Comparison of ENCODE assay signal across 10 cellular contexts in the genomic region with DNA sequence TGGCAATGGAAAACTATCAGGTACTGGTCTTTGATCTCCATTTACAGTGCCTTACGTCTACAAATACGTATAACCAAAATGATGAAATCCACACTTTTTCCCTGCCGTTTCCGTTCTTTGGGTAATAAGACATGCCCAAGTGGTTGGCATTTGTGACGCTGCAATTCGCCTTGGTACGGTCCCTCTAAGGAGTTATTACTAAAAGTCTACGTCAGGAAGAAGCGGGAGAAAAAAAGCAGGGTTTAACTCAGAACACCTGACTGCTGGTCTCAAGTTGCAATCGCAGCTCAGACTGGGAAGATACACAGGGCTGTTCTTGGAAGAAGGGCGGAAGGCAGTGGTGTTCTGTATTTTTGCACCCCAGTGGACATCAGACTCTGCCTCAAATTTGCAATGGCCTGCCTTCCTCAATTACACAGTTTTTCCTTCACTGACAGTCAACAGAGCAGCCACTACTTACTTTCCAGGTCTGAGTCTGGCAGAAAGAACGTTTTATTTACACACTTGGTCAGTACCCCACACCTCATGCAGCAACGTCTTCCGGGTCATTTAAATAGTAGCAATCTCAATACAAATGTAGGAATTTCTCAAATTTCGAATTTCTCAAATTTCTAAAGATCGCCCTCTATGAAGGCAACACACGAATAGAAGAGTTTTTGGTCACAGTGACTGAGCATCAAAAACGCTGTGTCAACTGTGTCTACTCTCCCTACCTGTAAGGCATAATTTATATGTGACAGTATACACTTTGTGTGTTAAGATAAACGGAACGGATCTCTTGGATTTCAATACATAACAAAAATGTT. TPM values are rescaled to one million over a fixed set of nuclear protein-coding genes. Genes with fewer than 3 reads are reported as not detected.
DNase-seq lines count a peak whose midpoint lies in the region; ATAC-seq and TF ChIP-seq lines count a peak whose summit lies in the region.
"Had no signal": no experiment of that assay in that cellular context is flagged by ENCODE, and none has a peak within 500 bp of the region (broad histone marks: within the 10 kb centered on the region; RNA-seq: fewer than 3 reads in every experiment).

No MANE protein-coding gene starts in this region.

- H3K36me3 Mint-ChIP-seq in endothelial cell (ENCODE audit: low read depth, unreplicated experiment), result no peaks in the 10 kb centered on the region
- no peaks in the 10 kb centered on the region for H3K36me3 Mint-ChIP-seq in activated CD8-positive, alpha-beta memory T cell treated with anti-CD3 and anti-CD28 coated beads, Interleukin-2, amount 10 ng/mL, durations not matched to agents 7 days and 5 days

- DNase-seq in GM12864 (ENCODE audit: low read depth) (no peak), NCI-H2029 treated with DMSO at 0.1 percent for 48 hours (lab: John Stamatoyannopoulos, UW) (peak; percentile 47), endothelial cell (ENCODE audit: low spot score) (no peak), myocyte (ENCODE audit: low read depth) (peak; percentile 23), T-helper 1 cell (no peak), NCI-H2227 treated with DMSO at 0.1 percent for 48 hours (lab: John Stamatoyannopoulos, UW) (no peak), NCI-H524 (lab: John Stamatoyannopoulos, UW) (no peak)
- DNase-seq in activated CD8-positive, alpha-beta memory T cell treated with anti-CD3 and anti-CD28 coated beads, Interleukin-2, amount 10 ng/mL, durations not matched to agents 7 days and 5 days, result no peak
- DNase-seq: stimulated activated CD4-positive, alpha-beta T cell treated with anti-CD3 and anti-CD28 coated beads, Interleukin-4, amount 100 ng/mL, for 4 hours; uterus had no signal

- H3K4me1 Mint-ChIP-seq in endothelial cell (ENCODE audit: unreplicated experiment), result peaks cover 10% of the 10 kb centered on the region
- peaks cover 3% of the 10 kb centered on the region for H3K4me1 Mint-ChIP-seq in activated CD8-positive, alpha-beta memory T cell treated with anti-CD3 and anti-CD28 coated beads, Interleukin-2, amount 10 ng/mL, durations not matched to agents 7 days and 5 days

- no peaks in the 10 kb centered on the region for H3K9me3 Mint-ChIP-seq in endothelial cell (ENCODE audit: unreplicated experiment)
- H3K9me3 Mint-ChIP-seq in activated CD8-positive, alpha-beta memory T cell treated with anti-CD3 and anti-CD28 coated beads, Interleukin-2, amount 10 ng/mL, durations not matched to agents 7 days and 5 days (ENCODE audit: low read depth), result no peaks in the 10 kb centered on the region

- no peak overlapping the region for H3K27ac Mint-ChIP-seq in endothelial cell (ENCODE audit: unreplicated experiment)
- H3K27ac Mint-ChIP-seq in activated CD8-positive, alpha-beta memory T cell treated with anti-CD3 and anti-CD28 coated beads, Interleukin-2, amount 10 ng/mL, durations not matched to agents 7 days and 5 days, result no peak overlapping the region

- H3K27me3 Mint-ChIP-seq in endothelial cell (ENCODE audit: unreplicated experiment), result peaks cover 13% of the 10 kb centered on the region
- peaks cover 25% of the 10 kb centered on the region for H3K27me3 Mint-ChIP-seq in activated CD8-positive, alpha-beta memory T cell treated with anti-CD3 and anti-CD28 coated beads, Interleukin-2, amount 10 ng/mL, durations not matched to agents 7 days and 5 days

- CTCF ChIA-PET in activated CD8-positive, alpha-beta memory T cell treated with anti-CD3 and anti-CD28 coated beads, Interleukin-2, amount 10 ng/mL, durations not matched to agents 7 days and 5 days (lab: Charles Lee), result interaction anchor here (1.1 kb wide), 2 partner anchors 11 to 23 kb away, joined by 3 read pairs; no protein-coding TSS in a partner anchor

- peak overlapping the region; percentile 92 for H3K4me3 ChIP-seq in GM12864 (ENCODE audit: low read depth, low read length)
- H3K4me3 ChIP-seq: uterus had no signal

- TF ChIP-seq CTCF in GM12864 (IDR thresholded peaks at IDR 0.05; ENCODE audit: low read depth, low read length, missing control alignments) (no peak), endothelial cell (IDR thresholded peaks at IDR 0.05; ENCODE audit: unreplicated experiment) (no peak)

- no peak for ATAC-seq in activated CD8-positive, alpha-beta memory T cell treated with anti-CD3 and anti-CD28 coated beads, Interleukin-2, amount 10 ng/mL, durations not matched to agents 7 days and 5 days

- H3K4me3 Mint-ChIP-seq in endothelial cell (ENCODE audit: unreplicated experiment), result peak overlapping the region; percentile 4
- H3K4me3 Mint-ChIP-seq in activated CD8-positive, alpha-beta memory T cell treated with anti-CD3 and anti-CD28 coated beads, Interleukin-2, amount 10 ng/mL, durations not matched to agents 7 days and 5 days, result no peak overlapping the region

RNA-seq across cellular contexts. Expression of gene BAIAP2L1, which starts 2.1 kb away (rescaled TPM):
- total RNA-seq in endothelial cell (ENCODE audit: unreplicated experiment) (20.6 TPM), myocyte (19.7 and 21.3 TPM in 2 replicates)
- 10.5 TPM for polyA plus RNA-seq in myocyte (2012)
- 1 to 10 TPM; 1.1 to 1.4 TPM for total RNA-seq in activated CD8-positive, alpha-beta memory T cell treated with anti-CD3 and anti-CD28 coated beads, Interleukin-2, amount 10 ng/mL, durations not matched to agents 7 days and 5 days

Comparison
In these comparisons a context has a peak if more than half of its experiments do, and no peak if none do; other contexts are left out.
1. DNase-seq: peak in NCI-H2029 treated with DMSO at 0.1 percent for 48 hours (single experiment) and myocyte (single experiment); none in GM12864 (single experiment), endothelial cell (single experiment), T-helper 1 cell (0 of 5), NCI-H2227 treated with DMSO at 0.1 percent for 48 hours (single experiment), activated CD8-positive, alpha-beta memory T cell treated with anti-CD3 and anti-CD28 coated beads, Interleukin-2, amount 10 ng/mL, durations not matched to agents 7 days and 5 days (single experiment) and NCI-H524 (0 of 2).